ENCODE assay signal across 35 cellular contexts in the genomic region with DNA sequence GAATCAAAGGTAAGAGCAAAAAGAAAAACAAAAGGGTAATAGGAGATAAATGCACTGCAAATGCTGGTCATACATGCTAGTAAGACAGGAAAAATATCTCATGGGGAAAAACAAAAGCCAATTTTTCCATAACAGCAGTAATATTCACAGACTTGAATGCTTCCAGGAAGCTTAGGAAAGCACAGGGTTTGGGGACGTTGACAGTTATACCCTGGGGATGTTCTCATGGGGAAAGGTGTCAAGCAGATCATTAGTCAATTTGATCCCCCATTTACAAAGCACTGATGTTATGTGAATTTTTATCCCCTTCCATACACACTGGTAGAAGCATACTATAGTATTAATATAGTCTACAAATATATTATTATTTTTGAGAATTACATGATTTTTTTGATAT.
"Had no signal": no experiment of that assay in that cellular context is flagged by ENCODE, and none has a peak within 500 bp of the region (broad histone marks: within the 10 kb centered on the region; RNA-seq: fewer than 3 reads in every experiment).

No MANE protein-coding gene starts in this region.

- H3K27me3 ChIP-seq: brain microvascular endothelial cell, Peyer's patch, SJSA1 had no signal

- H3K4me1 ChIP-seq: Peyer's patch, SJSA1 had no signal

- H3K27ac Mint-ChIP-seq: activated CD4-positive, alpha-beta memory T cell treated with anti-CD3 and anti-CD28 coated beads, Interleukin-2, amount 10 ng/mL, durations not matched to agents 7 days and 5 days; activated CD8-positive, alpha-beta memory T cell treated with anti-CD3 and anti-CD28 coated beads, Interleukin-2, amount 10 ng/mL, durations not matched to agents 7 days and 5 days; activated naive CD4-positive, alpha-beta T cell treated with anti-CD3 and anti-CD28 coated beads, Interleukin-2, amount 10 ng/mL, durations not matched to agents 7 days and 5 days; activated naive CD8-positive, alpha-beta T cell; activated naive CD8-positive, alpha-beta T cell treated with anti-CD3 and anti-CD28 coated beads, Interleukin-2, amount 50 U/mL, for 24 hours had no signal

- H3K9me3 ChIP-seq: Peyer's patch, SK-N-SH had no signal

- H3K4me2 ChIP-seq: SK-N-SH had no signal

- H3K4me3 Mint-ChIP-seq: activated CD4-positive, alpha-beta memory T cell treated with anti-CD3 and anti-CD28 coated beads, Interleukin-2, amount 10 ng/mL, durations not matched to agents 7 days and 5 days; activated CD8-positive, alpha-beta memory T cell treated with anti-CD3 and anti-CD28 coated beads, Interleukin-2, amount 10 ng/mL, durations not matched to agents 7 days and 5 days; activated naive CD4-positive, alpha-beta T cell treated with anti-CD3 and anti-CD28 coated beads, Interleukin-2, amount 10 ng/mL, durations not matched to agents 7 days and 5 days; activated naive CD8-positive, alpha-beta T cell; activated naive CD8-positive, alpha-beta T cell treated with anti-CD3 and anti-CD28 coated beads, Interleukin-2, amount 50 U/mL, for 24 hours had no signal

- ATAC-seq: activated CD8-positive, alpha-beta memory T cell treated with anti-CD3 and anti-CD28 coated beads, Interleukin-2, amount 10 ng/mL, durations not matched to agents 7 days and 5 days; activated naive CD8-positive, alpha-beta T cell treated with anti-CD3 and anti-CD28 coated beads, Interleukin-2, amount 50 U/mL, for 24 hours; PC-3 had no signal

- H3K4me3 ChIP-seq: Peyer's patch, SJSA1 had no signal

- H3K4me1 Mint-ChIP-seq: activated CD4-positive, alpha-beta memory T cell treated with anti-CD3 and anti-CD28 coated beads, Interleukin-2, amount 10 ng/mL, durations not matched to agents 7 days and 5 days; activated CD8-positive, alpha-beta memory T cell treated with anti-CD3 and anti-CD28 coated beads, Interleukin-2, amount 10 ng/mL, durations not matched to agents 7 days and 5 days; activated naive CD4-positive, alpha-beta T cell treated with anti-CD3 and anti-CD28 coated beads, Interleukin-2, amount 10 ng/mL, durations not matched to agents 7 days and 5 days had no signal

- H3K27ac ChIP-seq: brain microvascular endothelial cell, Peyer's patch, SJSA1, WERI-Rb-1 had no signal

- DNase-seq: activated CD4-positive, alpha-beta memory T cell treated with anti-CD3 and anti-CD28 coated beads, Interleukin-2, amount 10 ng/mL, durations not matched to agents 7 days and 5 days; activated CD4-positive, alpha-beta T cell treated with anti-CD3 and anti-CD28 coated beads for 1 hour; activated CD4-positive, alpha-beta T cell treated with anti-CD3 and anti-CD28 coated beads for 48 hours; activated CD4-positive, CD25-positive, alpha-beta regulatory T cell; activated CD8-positive, alpha-beta memory T cell treated with anti-CD3 and anti-CD28 coated beads for 24 hours; activated CD8-positive, alpha-beta memory T cell treated with anti-CD3 and anti-CD28 coated beads, Interleukin-2, amount 10 ng/mL, durations not matched to agents 7 days and 5 days; activated CD8-positive, alpha-beta memory T cell treated with anti-CD3 and anti-CD28 coated beads, Interleukin-2, amount 50 U/mL, for 48 hours; activated effector memory CD4-positive, alpha-beta T cell treated with Interleukin-2 at 50 U/mL for 16 hours; activated naive CD4-positive, alpha-beta T cell treated with anti-CD3 and anti-CD28 coated beads, Interleukin-2, amount 10 ng/mL, durations not matched to agents 7 days and 5 days; activated naive CD8-positive, alpha-beta T cell treated with anti-CD3 and anti-CD28 coated beads, Interleukin-2, amount 50 U/mL, for 24 hours; activated T-cell treated with anti-CD3 and anti-CD28 coated beads, Interleukin-2, amount 50 U/mL, for 48 hours; anterior cingulate cortex; brain microvascular endothelial cell; central memory CD4-positive, alpha-beta T cell; NCI-H1092 treated with DMSO at 0.1 percent for 48 hours; NCI-H1417; NCI-H146; NCI-H187; NCI-H2081; NCI-H2171 treated with DMSO at 0.1 percent for 48 hours; NCI-H2227 treated with DMSO at 0.1 percent for 48 hours; NCI-H446; NCI-H510A treated with DMSO at 0.1 percent for 48 hours; NCI-H526 treated with DMSO at 0.1 percent for 48 hours; NCI-H774; PC-3; Peyer's patch; SHP77 treated with DMSO at 0.1 percent for 48 hours; SK-N-SH; T-helper 1 cell; T-helper 2 cell; T-helper 9 cell; WERI-Rb-1 had no signal

- H3K9me2 ChIP-seq: SK-N-SH had no signal

- H3K9me3 Mint-ChIP-seq: activated CD4-positive, alpha-beta memory T cell treated with anti-CD3 and anti-CD28 coated beads, Interleukin-2, amount 10 ng/mL, durations not matched to agents 7 days and 5 days; activated naive CD8-positive, alpha-beta T cell treated with anti-CD3 and anti-CD28 coated beads, Interleukin-2, amount 50 U/mL, for 24 hours had no signal

- H3K36me3 ChIP-seq: brain microvascular endothelial cell, Peyer's patch, SJSA1, WERI-Rb-1 had no signal

- H3K27me3 Mint-ChIP-seq: activated CD4-positive, alpha-beta memory T cell treated with anti-CD3 and anti-CD28 coated beads, Interleukin-2, amount 10 ng/mL, durations not matched to agents 7 days and 5 days; activated CD8-positive, alpha-beta memory T cell treated with anti-CD3 and anti-CD28 coated beads, Interleukin-2, amount 10 ng/mL, durations not matched to agents 7 days and 5 days; activated naive CD4-positive, alpha-beta T cell treated with anti-CD3 and anti-CD28 coated beads, Interleukin-2, amount 10 ng/mL, durations not matched to agents 7 days and 5 days; activated naive CD8-positive, alpha-beta T cell; activated naive CD8-positive, alpha-beta T cell treated with anti-CD3 and anti-CD28 coated beads, Interleukin-2, amount 50 U/mL, for 24 hours had no signal

- H3K36me3 Mint-ChIP-seq: activated CD8-positive, alpha-beta memory T cell treated with anti-CD3 and anti-CD28 coated beads, Interleukin-2, amount 10 ng/mL, durations not matched to agents 7 days and 5 days; activated naive CD4-positive, alpha-beta T cell treated with anti-CD3 and anti-CD28 coated beads, Interleukin-2, amount 10 ng/mL, durations not matched to agents 7 days and 5 days; activated naive CD8-positive, alpha-beta T cell had no signal

- H3K9ac ChIP-seq: SK-N-SH had no signal
